ENCODE assay signal across 25 cellular contexts in genomic region chr9:120659209-120659608, GRCh38.
"Had no signal": no experiment of that assay in that cellular context is flagged by ENCODE, and none has a peak within 500 bp of the region (broad histone marks: within the 10 kb centered on the region; RNA-seq: fewer than 3 reads in every experiment).

No MANE protein-coding gene starts in this region.

- H3K9ac ChIP-seq: KMS-11 had no signal

- H3K4me3 ChIP-seq: cardiac muscle cell, PC-9 had no signal

- H3K9me3 Mint-ChIP-seq: activated B cell treated with CpG ODN at 0.5 μM for 24 hours; activated CD4-positive, alpha-beta memory T cell treated with anti-CD3 and anti-CD28 coated beads, Interleukin-2, amount 10 ng/mL, durations not matched to agents 7 days and 5 days; activated CD4-positive, alpha-beta T cell treated with anti-CD3 and anti-CD28 coated beads, Interleukin-2, amount 10 ng/mL, durations not matched to agents 7 days and 5 days; activated naive CD4-positive, alpha-beta T cell treated with anti-CD3 and anti-CD28 coated beads for 36 hours; activated T-helper 17 cell treated with anti-CD3 and anti-CD28 coated beads, Interleukin-2, amount 50 U/mL, for 72 hours; IgD-negative memory B cell had no signal

- H3K4me3 Mint-ChIP-seq: activated B cell treated with CpG ODN at 0.5 μM for 24 hours; activated CD4-positive, alpha-beta memory T cell treated with anti-CD3 and anti-CD28 coated beads, Interleukin-2, amount 10 ng/mL, durations not matched to agents 7 days and 5 days; activated CD4-positive, alpha-beta T cell treated with anti-CD3 and anti-CD28 coated beads, Interleukin-2, amount 10 ng/mL, durations not matched to agents 7 days and 5 days; activated naive CD4-positive, alpha-beta T cell treated with anti-CD3 and anti-CD28 coated beads for 36 hours; activated naive CD8-positive, alpha-beta T cell; activated T-helper 17 cell treated with anti-CD3 and anti-CD28 coated beads, Interleukin-2, amount 50 U/mL, for 72 hours; IgD-negative memory B cell had no signal

- H3K27ac Mint-ChIP-seq: activated B cell treated with CpG ODN at 0.5 μM for 24 hours; activated CD4-positive, alpha-beta memory T cell treated with anti-CD3 and anti-CD28 coated beads, Interleukin-2, amount 10 ng/mL, durations not matched to agents 7 days and 5 days; activated CD4-positive, alpha-beta T cell treated with anti-CD3 and anti-CD28 coated beads, Interleukin-2, amount 10 ng/mL, durations not matched to agents 7 days and 5 days; activated naive CD4-positive, alpha-beta T cell treated with anti-CD3 and anti-CD28 coated beads for 36 hours; activated T-helper 17 cell treated with anti-CD3 and anti-CD28 coated beads, Interleukin-2, amount 50 U/mL, for 72 hours; IgD-negative memory B cell had no signal

- H3K27ac ChIP-seq: brain microvascular endothelial cell, cardiac muscle cell, KMS-11, PC-9 had no signal

- H2AFZ ChIP-seq: PC-9 had no signal

- H3K4me2 ChIP-seq: KMS-11, PC-9 had no signal

- H3K27me3 ChIP-seq: brain microvascular endothelial cell had no signal

- DNase-seq: activated B cell treated with CpG ODN at 0.5 μM for 24 hours; activated CD4-positive, alpha-beta memory T cell treated with anti-CD3 and anti-CD28 coated beads, Interleukin-2, amount 10 ng/mL, durations not matched to agents 7 days and 5 days; activated CD4-positive, alpha-beta T cell treated with anti-CD3 and anti-CD28 coated beads for 1 hour; activated CD4-positive, alpha-beta T cell treated with anti-CD3 and anti-CD28 coated beads, Interleukin-2, amount 10 ng/mL, durations not matched to agents 7 days and 5 days; activated gamma-delta T cell; activated naive CD4-positive, alpha-beta T cell treated with anti-CD3 and anti-CD28 coated beads for 36 hours; activated T-cell treated with anti-CD3 and anti-CD28 coated beads for 4 hours; activated T-cell treated with anti-CD3 and anti-CD28 coated beads, Interleukin-2, amount 50 U/mL, for 48 hours; brain microvascular endothelial cell; NCI-H1105 treated with DMSO at 0.1 percent for 48 hours; NCI-H146; NCI-H187 treated with DMSO at 0.1 percent for 48 hours; NCI-H2171; NCI-H2227 treated with DMSO at 0.1 percent for 48 hours; NCI-H446 treated with DMSO at 0.1 percent for 48 hours; NCI-H524 treated with DMSO at 0.1 percent for 48 hours; NCI-H748 treated with DMSO at 0.1 percent for 48 hours; PC-9; SIG-M5; SW 1271 had no signal

- H3K36me3 ChIP-seq: brain microvascular endothelial cell, cardiac muscle cell had no signal

- ATAC-seq: activated T-helper 17 cell treated with anti-CD3 and anti-CD28 coated beads, Interleukin-2, amount 50 U/mL, for 72 hours had no signal

- H3K27me3 Mint-ChIP-seq: activated B cell treated with CpG ODN at 0.5 μM for 24 hours; activated CD4-positive, alpha-beta memory T cell treated with anti-CD3 and anti-CD28 coated beads, Interleukin-2, amount 10 ng/mL, durations not matched to agents 7 days and 5 days; activated CD4-positive, alpha-beta T cell treated with anti-CD3 and anti-CD28 coated beads, Interleukin-2, amount 10 ng/mL, durations not matched to agents 7 days and 5 days; activated naive CD8-positive, alpha-beta T cell; activated T-helper 17 cell treated with anti-CD3 and anti-CD28 coated beads, Interleukin-2, amount 50 U/mL, for 72 hours; IgD-negative memory B cell had no signal
